Comparison of ENCODE assay signal across 9 cellular contexts in genomic region chr12:12172106-12172511, GRCh38.
DNase-seq lines count a peak whose midpoint lies in the region; ATAC-seq and TF ChIP-seq lines count a peak whose summit lies in the region.
"Had no signal": no experiment of that assay in that cellular context is flagged by ENCODE, and none has a peak within 500 bp of the region (broad histone marks: within the 10 kb centered on the region; RNA-seq: fewer than 3 reads in every experiment).

No MANE protein-coding gene starts in this region.

- TF ChIP-seq POLR2A in vagina (IDR thresholded peaks at IDR 0.05), result no peak

- peak; percentile 81 for ATAC-seq in GM21423 (IDR thresholded peaks at IDR 0.05; ENCODE audit: unreplicated experiment)

- in situ Hi-C loops in GM13976 (cut with MboI; ENCODE audit: low sequenced_read_pairs, unreplicated experiment), result no loop called here

- no peaks in the 10 kb centered on the region for H3K27me3 ChIP-seq in vagina

- DNase-seq in GM13976 (ENCODE audit: low spot score) (peak; percentile 48), LHCN-M2 (ENCODE audit: low read depth) (peak; percentile 75), dedifferentiated amniotic fluid mesenchymal stem cell (ENCODE audit: extremely low spot score) (peak; percentile 64), COLO668 (lab: John Stamatoyannopoulos, UW; ENCODE audit: unreplicated experiment) (no peak), vagina (ENCODE audit: extremely low spot score in 2 of 2) (no peak), HCEC 1CT (no peak)
- no peak for DNase-seq in activated effector memory CD4-positive, alpha-beta T cell treated with Interleukin-2 at 50 U/mL for 16 hours

- H3K4me3 ChIP-seq in vagina, result no peak overlapping the region
- H3K4me3 ChIP-seq: thoracic aorta had no signal

- H3K9me3 ChIP-seq in vagina, result no peaks in the 10 kb centered on the region
- H3K9me3 ChIP-seq: thoracic aorta had no signal

- H3K36me3 ChIP-seq in vagina, result no peaks in the 10 kb centered on the region
- H3K36me3 ChIP-seq: thoracic aorta had no signal

- TF ChIP-seq CTCF in GM13976 (IDR thresholded peaks at IDR 0.05; ENCODE audit: borderline replicate concordance, control extremely low read depth, extremely low read depth, insufficient read depth, missing control alignments), result no peak
- no peak for TF ChIP-seq CTCF in vagina (IDR thresholded peaks at IDR 0.05)

- peaks cover 24% of the 10 kb centered on the region for H3K4me1 ChIP-seq in vagina

- intact Hi-C loops in vagina (cut with DNase I), result no loop called here

- no peak overlapping the region for H3K27ac ChIP-seq in vagina
- H3K27ac ChIP-seq: thoracic aorta had no signal

Comparison
In these comparisons a context has a peak if more than half of its experiments do, and no peak if none do; other contexts are left out.
1. DNase-seq: peak in GM13976 (single experiment), LHCN-M2 (single experiment) and dedifferentiated amniotic fluid mesenchymal stem cell (single experiment); none in activated effector memory CD4-positive, alpha-beta T cell treated with Interleukin-2 at 50 U/mL for 16 hours (single experiment), COLO668 (single experiment), vagina (0 of 2) and HCEC 1CT (single experiment).